ENCODE assay signal across 8 cellular contexts in the genomic region with DNA sequence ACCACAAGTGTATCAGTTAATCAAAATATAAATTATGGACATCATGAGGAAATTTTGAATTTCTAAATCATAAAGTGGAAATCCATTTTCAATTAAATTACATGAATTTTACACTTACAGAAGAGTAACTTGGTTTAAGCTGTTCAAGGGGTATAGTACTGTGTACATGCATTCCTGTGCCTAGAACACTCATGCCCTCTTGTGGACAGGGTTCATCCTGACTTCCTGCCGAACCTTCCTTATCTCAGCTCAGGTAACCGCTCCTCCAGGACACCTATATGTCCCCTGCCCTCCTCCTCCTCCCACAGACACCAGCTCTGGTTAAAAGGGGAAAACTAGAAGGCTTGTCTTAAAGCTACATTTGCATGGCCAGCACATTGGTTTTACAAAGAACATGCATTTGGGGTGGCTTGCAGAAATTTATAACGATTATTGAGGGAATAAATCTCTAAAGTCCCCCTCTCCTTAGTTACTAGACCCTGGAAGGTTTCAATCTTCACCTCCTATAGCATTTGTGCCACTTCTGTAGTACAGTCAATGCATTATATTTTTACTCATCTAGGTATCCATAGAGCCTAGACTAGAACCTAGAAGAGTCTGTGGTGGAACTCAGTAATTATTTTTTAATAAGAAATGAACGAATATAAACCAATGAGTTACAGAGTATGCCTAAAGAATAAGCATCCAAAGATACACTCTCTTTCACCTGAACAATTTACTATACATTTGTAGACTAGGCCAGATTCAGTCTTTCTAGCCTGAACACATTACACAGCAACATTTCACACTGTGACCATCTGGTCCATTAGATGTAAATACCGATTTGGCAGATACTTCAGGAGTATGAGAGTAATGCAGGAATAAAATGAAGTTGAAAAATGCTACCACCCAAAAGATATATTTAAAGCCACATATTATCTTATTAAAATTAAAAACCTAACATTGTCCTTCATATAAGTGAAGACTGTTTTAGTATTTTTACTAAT.
DNase-seq lines count a peak whose midpoint lies in the region; ATAC-seq, FAIRE-seq and TF ChIP-seq lines count a peak whose summit lies in the region.

No MANE protein-coding gene starts in this region.

- H3K4me3 ChIP-seq in pancreas, result no peak overlapping the region

- DNase-seq in G401 (ENCODE audit: low spot score), result peak; percentile 80
- DNase-seq in NCI-H82 (lab: John Stamatoyannopoulos, UW), result peak; percentile 76
- DNase-seq in dermis microvascular lymphatic vessel endothelial cell (ENCODE audit: low read depth in 2 of 2), result peak; percentile 73 to 78
- peak in 1 of 6 donors; percentile 22 for DNase-seq in pancreas
- DNase-seq in effector CD4-positive, alpha-beta T cell, result no peak
- no peak for DNase-seq in activated T-cell treated with anti-CD3 and anti-CD28 coated beads, Interleukin-2, amount 50 U/mL, for 24 hours

- H3K27me3 Mint-ChIP-seq in activated T-cell treated with anti-CD3 and anti-CD28 coated beads, Interleukin-2, amount 50 U/mL, for 24 hours, result no peaks in the 10 kb centered on the region

- FAIRE-seq in pancreas (lab: Jason Lieb, UNC), result no peak

- peak; percentile 70 for ATAC-seq in GM19468 (IDR thresholded peaks at IDR 0.05; ENCODE audit: extremely low read depth, unreplicated experiment)
- peak; percentile 74 for ATAC-seq in HG03571 (IDR thresholded peaks at IDR 0.05; ENCODE audit: unreplicated experiment)
- ATAC-seq in pancreas, result peak in 3 of 4 donors; percentile 72 to 73 (median 72)

- intact Hi-C loops in pancreas (cut with DNase I), result no loop called here

- no peaks in the 10 kb centered on the region for H3K27me3 ChIP-seq in pancreas

- in situ Hi-C loops in G401 (cut with HindIII; ENCODE audit: low sequenced_read_pairs), result no loop called here

- H3K36me3 Mint-ChIP-seq in activated T-cell treated with anti-CD3 and anti-CD28 coated beads, Interleukin-2, amount 50 U/mL, for 24 hours (ENCODE audit: low read depth), result no peaks in the 10 kb centered on the region

- H3K9me3 ChIP-seq in pancreas, result no peaks in the 10 kb centered on the region

- peaks cover 4% of the 10 kb centered on the region for H3K9me3 Mint-ChIP-seq in activated T-cell treated with anti-CD3 and anti-CD28 coated beads, Interleukin-2, amount 50 U/mL, for 24 hours

- no peak overlapping the region for H3K27ac ChIP-seq in pancreas

- peak in 1 of 4 donors; percentile 26 for TF ChIP-seq CTCF in pancreas (IDR thresholded peaks at IDR 0.05)

- H3K4me1 ChIP-seq in pancreas, result no peaks in the 10 kb centered on the region

- no peak overlapping the region for H3K27ac Mint-ChIP-seq in activated T-cell treated with anti-CD3 and anti-CD28 coated beads, Interleukin-2, amount 50 U/mL, for 24 hours

- no peaks in the 10 kb centered on the region for H3K4me1 Mint-ChIP-seq in activated T-cell treated with anti-CD3 and anti-CD28 coated beads, Interleukin-2, amount 50 U/mL, for 24 hours (ENCODE audit: low read depth)

- no peak overlapping the region for H3K4me3 Mint-ChIP-seq in activated T-cell treated with anti-CD3 and anti-CD28 coated beads, Interleukin-2, amount 50 U/mL, for 24 hours

- 34 to 45% methylated on average over 5 of the region's 5 CpGs for WGBS in pancreas, 2 donors

- no peaks in the 10 kb centered on the region for H3K36me3 ChIP-seq in pancreas

Comparison
In these comparisons a context has a peak if more than half of its experiments do, and no peak if none do; other contexts are left out.
1. DNase-seq: peak in G401 (single experiment), NCI-H82 (single experiment) and dermis microvascular lymphatic vessel endothelial cell (2 of 2); none in effector CD4-positive, alpha-beta T cell (single experiment) and activated T-cell treated with anti-CD3 and anti-CD28 coated beads, Interleukin-2, amount 50 U/mL, for 24 hours (single experiment).
2. Peak in every context shown above with its lines, with median percentiles within 50 percentile points of each other: ATAC-seq.